ENCODE assay signal across 8 cellular contexts in genomic region chr20:53829086-53829703, GRCh38.
DNase-seq lines count a peak whose midpoint lies in the region; ATAC-seq and TF ChIP-seq lines count a peak whose summit lies in the region.

No MANE protein-coding gene starts in this region.

- H3K27me3 ChIP-seq in BJ (ENCODE audit: control insufficient read depth, insufficient read depth, low read length) (no peaks in the 10 kb centered on the region), HUES6 (ENCODE audit: control insufficient read depth, insufficient read depth, low read length) (no peaks in the 10 kb centered on the region), iPS-18a (ENCODE audit: control insufficient read depth, insufficient read depth, low read length) (no peaks in the 10 kb centered on the region)

- 7 to 72% (median 10%) methylated on average over 9 of the region's 9 CpGs for WGBS in adipose tissue, 3 donors

- ATAC-seq in HG03469 (IDR thresholded peaks at IDR 0.05; ENCODE audit: unreplicated experiment) (no peak), GM21390 (IDR thresholded peaks at IDR 0.05; ENCODE audit: unreplicated experiment) (no peak)

- peak; percentile 95 for DNase-seq in BJ (ENCODE audit: low read depth)
- DNase-seq in smooth muscle cell of the brain vasculature (ENCODE audit: low read depth, low spot score), result peak; percentile 62
- DNase-seq in NCI-H2107 (lab: John Stamatoyannopoulos, UW), result no peak

- H3K27ac ChIP-seq in HUES6 (ENCODE audit: low read depth, low read length), result peak overlapping the region; percentile 79
- H3K27ac ChIP-seq in adipose tissue (ENCODE audit: low read depth, low read length), result peak overlapping the region; percentile 69
- peak overlapping the region; percentile 7 for H3K27ac ChIP-seq in iPS-18a (ENCODE audit: low read length)

- CTCF ChIA-PET in BJ (lab: Yijun Ruan, JAX), result interaction anchor here (0.9 to 1.8 kb wide), 5 partner anchors 78 to 250 kb away, joined by 3 to 11 read pairs (median 4); no protein-coding TSS in a partner anchor

- POLR2A ChIA-PET in BJ (lab: Charles Lee), result interaction anchor here (0.6 kb wide), 2 partner anchors 210 to 246 kb away, joined by 3 read pairs; no protein-coding TSS in a partner anchor

- H3K4me3 ChIP-seq in BJ (ENCODE audit: low read depth, low read length), result peak overlapping the region; percentile 29
- H3K4me3 ChIP-seq in HUES6 (ENCODE audit: low read depth, low read length), result peak overlapping the region; percentile 34; the same call in 1 of the 2 replicates
- H3K4me3 ChIP-seq in iPS-18a (ENCODE audit: low read length), result peak overlapping the region; percentile 27

- H3K36me3 ChIP-seq in BJ (ENCODE audit: control insufficient read depth, insufficient read depth, low read length) (no peaks in the 10 kb centered on the region), HUES6 (ENCODE audit: control insufficient read depth, insufficient read depth, low read length) (no peaks in the 10 kb centered on the region), iPS-18a (ENCODE audit: control insufficient read depth, low read depth, low read length) (no peaks in the 10 kb centered on the region)

- H3K9me3 ChIP-seq in HUES6 (ENCODE audit: control insufficient read depth, insufficient read depth, low read depth, low read length) (no peaks in the 10 kb centered on the region), iPS-18a (ENCODE audit: control insufficient read depth, low read depth, low read length) (no peaks in the 10 kb centered on the region)

- TF ChIP-seq CTCF in BJ (IDR thresholded peaks at IDR 0.05; ENCODE audit: insufficient read depth, low read depth, low read length), result no peak

- H3K4me1 ChIP-seq in HUES6 (ENCODE audit: control insufficient read depth, insufficient read depth, low read length) (peaks cover 27% of the 10 kb centered on the region), iPS-18a (ENCODE audit: control insufficient read depth, low read depth, low read length) (peaks cover 32% of the 10 kb centered on the region)

- H3K9ac ChIP-seq in HUES6 (ENCODE audit: low read length) (peak overlapping the region; percentile 70), iPS-18a (ENCODE audit: low read length) (peak overlapping the region; percentile 46)

Comparison
In these comparisons a context has a peak if more than half of its experiments do, and no peak if none do; other contexts are left out.
1. H3K27ac ChIP-seq: peak in every context shown above with its lines; median percentile 79 in HUES6; 69 in adipose tissue; 7 in iPS-18a.